Comparison of ENCODE assay signal across 19 cellular contexts in genomic region chr9:99115947-99116543, GRCh38. TPM values are rescaled to one million over a fixed set of nuclear protein-coding genes. Genes with fewer than 3 reads are reported as not detected.
DNase-seq lines count a peak whose midpoint lies in the region; ATAC-seq, FAIRE-seq and TF ChIP-seq lines count a peak whose summit lies in the region.
"Had no signal": no experiment of that assay in that cellular context is flagged by ENCODE, and none has a peak within 500 bp of the region (broad histone marks: within the 10 kb centered on the region; RNA-seq: fewer than 3 reads in every experiment).

No MANE protein-coding gene starts in this region.

- peaks cover 2% of the 10 kb centered on the region for H4K20me1 ChIP-seq in keratinocyte (ENCODE audit: control insufficient read depth, extremely low read depth, insufficient read depth, low read length)

- no peak for ATAC-seq in CD4-positive, CD25-positive, alpha-beta regulatory T cell (ENCODE audit: low read depth in 2 of 2)
- ATAC-seq in T-helper 17 cell: no peak
- no peak for ATAC-seq in left ventricle myocardium superior
- ATAC-seq: upper lobe of right lung had no signal

- H3K9me1 ChIP-seq in keratinocyte (ENCODE audit: control insufficient read depth, extremely low read depth, insufficient read depth, low read length): no peaks in the 10 kb centered on the region

- H3K4me3 Mint-ChIP-seq in CD4-positive, CD25-positive, alpha-beta regulatory T cell: peak overlapping the region in 3 of 4 donors; percentile 1 to 59 (median 7)
- no peak overlapping the region for H3K4me3 Mint-ChIP-seq in T-helper 17 cell
- H3K4me3 Mint-ChIP-seq: activated naive CD4-positive, alpha-beta T cell treated with anti-CD3 and anti-CD28 coated beads, Interleukin-2, amount 50 U/mL, for 24 hours; activated T-cell treated with anti-CD3 and anti-CD28 coated beads, Interleukin-2, amount 50 U/mL, for 24 hours had no signal

- no peaks in the 10 kb centered on the region for H3K27me3 Mint-ChIP-seq in CD4-positive, CD25-positive, alpha-beta regulatory T cell
- H3K27me3 Mint-ChIP-seq in T-helper 17 cell: no peaks in the 10 kb centered on the region
- H3K27me3 Mint-ChIP-seq: activated naive CD4-positive, alpha-beta T cell treated with anti-CD3 and anti-CD28 coated beads, Interleukin-2, amount 50 U/mL, for 24 hours; activated T-cell treated with anti-CD3 and anti-CD28 coated beads, Interleukin-2, amount 50 U/mL, for 24 hours had no signal

- H3K4me3 ChIP-seq in CD4-positive, CD25-positive, alpha-beta regulatory T cell (ENCODE audit: low read depth, low read length): no peak overlapping the region
- H3K4me3 ChIP-seq in HUES48 (ENCODE audit: low read depth, low read length) (no peak overlapping the region), keratinocyte (ENCODE audit: control insufficient read depth in 2 of 3, extremely low read depth in 1 of 3, insufficient read depth in 2 of 3, low read depth in 1 of 3, low read length in 3 of 3) (no peak overlapping the region), kidney (ENCODE audit: low read length in 2 of 2) (no peak overlapping the region)
- no peak overlapping the region for H3K4me3 ChIP-seq in effector memory CD4-positive, alpha-beta T cell (ENCODE audit: insufficient read depth, low read depth, low read length, poor library complexity, severe bottlenecking)
- H3K4me3 ChIP-seq: sigmoid colon, stomach, upper lobe of right lung had no signal

- H3K79me2 ChIP-seq in keratinocyte (ENCODE audit: control insufficient read depth, insufficient read depth, low read length): peaks cover 83% of the 10 kb centered on the region

- H2AFZ ChIP-seq in keratinocyte (ENCODE audit: control insufficient read depth, low read length): no peak overlapping the region

- peaks cover 87% of the 10 kb centered on the region for H3K4me1 ChIP-seq in CD4-positive, CD25-positive, alpha-beta regulatory T cell (ENCODE audit: control insufficient read depth, insufficient read depth, low read length, poor library complexity, severe bottlenecking)
- peaks cover 48% of the 10 kb centered on the region for H3K4me1 ChIP-seq in HUES48 (ENCODE audit: control insufficient read depth, insufficient read depth, low read length)
- peaks cover 51% of the 10 kb centered on the region for H3K4me1 ChIP-seq in keratinocyte (ENCODE audit: control insufficient read depth, extremely low read depth, insufficient read depth, low read length)
- peaks cover 58% of the 10 kb centered on the region for H3K4me1 ChIP-seq in effector memory CD4-positive, alpha-beta T cell (ENCODE audit: control insufficient read depth, insufficient read depth, low read length, poor library complexity, severe bottlenecking)
- H3K4me1 ChIP-seq in kidney (ENCODE audit: control insufficient read depth in 1 of 2, insufficient read depth in 1 of 2, low read depth in 1 of 2, low read length in 2 of 2): peaks cover 3 to 12% of the 10 kb centered on the region in 2 donors

- DNase-seq in CD4-positive, CD25-positive, alpha-beta regulatory T cell: no peak
- DNase-seq in T-helper 17 cell (no peak), keratinocyte (ENCODE audit: low read depth, low spot score) (no peak), left ventricle myocardium superior (no peak), kidney (no peak), SIG-M5 treated with dmso at 0.1 percent for 504 hours (lab: John Stamatoyannopoulos, UW; ENCODE audit: unreplicated experiment) (no peak)
- DNase-seq in effector memory CD4-positive, alpha-beta T cell: no peak
- DNase-seq: activated CD4-positive, alpha-beta T cell treated with anti-CD3 and anti-CD28 coated beads, Interleukin-2, amount 50 U/mL, for 4 hours; activated T-cell treated with anti-CD3 and anti-CD28 coated beads, Interleukin-2, amount 50 U/mL, for 24 hours; brain microvascular endothelial cell; dermis blood vessel endothelial cell; hippocampal formation; NCI-H187; sigmoid colon; stimulated activated CD4-positive, alpha-beta T cell treated with anti-CD3 and anti-CD28 coated beads, Interleukin-1b, Interleukin-23, amount 100 ng/mL, for 48 hours; stomach; upper lobe of right lung had no signal

- no peak for TF ChIP-seq CTCF in keratinocyte (optimal IDR thresholded peaks at IDR 0.05 in 1 of 3, IDR thresholded peaks at IDR 0.05 in 1 of 3, conservative IDR thresholded peaks at IDR 0.05 in 1 of 3; ENCODE audit: extremely low read depth in 1 of 3, insufficient read depth in 2 of 3, low read length in 3 of 3)
- TF ChIP-seq CTCF in kidney (IDR thresholded peaks at IDR 0.05; ENCODE audit: borderline replicate concordance, extremely low read depth, insufficient read depth): no peak

- H3K9me3 Mint-ChIP-seq in CD4-positive, CD25-positive, alpha-beta regulatory T cell: no peaks in the 10 kb centered on the region
- H3K9me3 Mint-ChIP-seq: activated naive CD4-positive, alpha-beta T cell treated with anti-CD3 and anti-CD28 coated beads, Interleukin-2, amount 50 U/mL, for 24 hours; activated T-cell treated with anti-CD3 and anti-CD28 coated beads, Interleukin-2, amount 50 U/mL, for 24 hours had no signal

- H3K27ac Mint-ChIP-seq in CD4-positive, CD25-positive, alpha-beta regulatory T cell: peak overlapping the region; percentile 16 to 70 (median 47)
- peak overlapping the region; percentile 53 for H3K27ac Mint-ChIP-seq in T-helper 17 cell
- H3K27ac Mint-ChIP-seq: activated T-cell treated with anti-CD3 and anti-CD28 coated beads, Interleukin-2, amount 50 U/mL, for 24 hours had no signal

- dilution Hi-C loops in keratinocyte (cut with MboI; ENCODE audit: extremely low pct_ligation_motif_present, low sequenced_read_pairs): no loop called here

- H3K36me3 ChIP-seq in CD4-positive, CD25-positive, alpha-beta regulatory T cell (ENCODE audit: control insufficient read depth, insufficient read depth, low read length): no peaks in the 10 kb centered on the region
- H3K36me3 ChIP-seq in HUES48 (ENCODE audit: control insufficient read depth, insufficient read depth, low read length): no peaks in the 10 kb centered on the region
- peaks cover 0 to 2% of the 10 kb centered on the region in 2 experiments for H3K36me3 ChIP-seq in keratinocyte (ENCODE audit: control insufficient read depth in 2 of 2, extremely low read depth in 1 of 2, insufficient read depth in 2 of 2, low read length in 2 of 2)
- H3K36me3 ChIP-seq in effector memory CD4-positive, alpha-beta T cell (ENCODE audit: control insufficient read depth, insufficient read depth, low read length): no peaks in the 10 kb centered on the region
- no peaks in the 10 kb centered on the region for H3K36me3 ChIP-seq in kidney (ENCODE audit: control insufficient read depth in 1 of 2, insufficient read depth in 2 of 2, low read length in 2 of 2)
- H3K36me3 ChIP-seq: brain microvascular endothelial cell, sigmoid colon, stomach, upper lobe of right lung had no signal

- peak overlapping the region; percentile 25 for H3K27ac ChIP-seq in CD4-positive, CD25-positive, alpha-beta regulatory T cell (ENCODE audit: insufficient read depth, low read length, poor library complexity, severe bottlenecking)
- peak overlapping the region; percentile 22 for H3K27ac ChIP-seq in HUES48 (ENCODE audit: low read depth, low read length)
- H3K27ac ChIP-seq in keratinocyte (ENCODE audit: control insufficient read depth, insufficient read depth, low read length): peak overlapping the region; percentile 47
- no peak overlapping the region for H3K27ac ChIP-seq in effector memory CD4-positive, alpha-beta T cell (ENCODE audit: insufficient read depth, low read length, poor library complexity, severe bottlenecking)
- H3K27ac ChIP-seq in kidney (ENCODE audit: low read depth in 2 of 2, low read length in 2 of 2): no peak overlapping the region
- H3K27ac ChIP-seq: brain microvascular endothelial cell, stomach, upper lobe of right lung had no signal

- peaks cover 7% of the 10 kb centered on the region for H3K36me3 Mint-ChIP-seq in CD4-positive, CD25-positive, alpha-beta regulatory T cell
- H3K36me3 Mint-ChIP-seq in T-helper 17 cell (ENCODE audit: low read depth): peaks cover 3% of the 10 kb centered on the region

- no peak overlapping the region for H3K9ac ChIP-seq in HUES48 (ENCODE audit: low read depth, low read length)
- H3K9ac ChIP-seq in keratinocyte (ENCODE audit: control insufficient read depth, extremely low read depth, insufficient read depth, low read length): no peak overlapping the region
- no peak overlapping the region for H3K9ac ChIP-seq in kidney (ENCODE audit: low read length in 2 of 2)

- H3K27me3 ChIP-seq in CD4-positive, CD25-positive, alpha-beta regulatory T cell (ENCODE audit: control insufficient read depth, insufficient read depth, low read length): no peaks in the 10 kb centered on the region
- H3K27me3 ChIP-seq in HUES48 (ENCODE audit: control insufficient read depth, insufficient read depth, low read length) (no peaks in the 10 kb centered on the region), keratinocyte (ENCODE audit: control insufficient read depth, extremely low read depth, insufficient read depth, low read length) (no peaks in the 10 kb centered on the region)
- H3K27me3 ChIP-seq in effector memory CD4-positive, alpha-beta T cell (replicated peaks; ENCODE audit: control insufficient read depth, insufficient read depth, low read length, poor library complexity, severe bottlenecking): no peaks in the 10 kb centered on the region
- H3K27me3 ChIP-seq: brain microvascular endothelial cell, sigmoid colon, stomach, upper lobe of right lung had no signal

- intact Hi-C loops in left ventricle myocardium superior (cut with micrococcal nuclease): no loop called here
- intact Hi-C loops in kidney (cut with DNase I): no loop called here

- no peaks in the 10 kb centered on the region for H3K9me3 ChIP-seq in CD4-positive, CD25-positive, alpha-beta regulatory T cell (ENCODE audit: control insufficient read depth in 2 of 2, low read length in 2 of 2)
- H3K9me3 ChIP-seq in HUES48 (ENCODE audit: control insufficient read depth, insufficient read depth, low read length) (no peaks in the 10 kb centered on the region), T-helper 17 cell (ENCODE audit: control insufficient read depth, low read length, poor library complexity, severe bottlenecking) (no peaks in the 10 kb centered on the region), keratinocyte (ENCODE audit: control insufficient read depth, low read depth, low read length) (no peaks in the 10 kb centered on the region), kidney (ENCODE audit: control insufficient read depth in 1 of 2, low read length in 2 of 2) (no peaks in the 10 kb centered on the region)
- no peaks in the 10 kb centered on the region for H3K9me3 ChIP-seq in effector memory CD4-positive, alpha-beta T cell (ENCODE audit: control insufficient read depth, low read length)
- H3K9me3 ChIP-seq: sigmoid colon, stomach, upper lobe of right lung had no signal

- FAIRE-seq in keratinocyte (lab: Jason Lieb, UNC): peak; percentile 59
- FAIRE-seq in kidney (lab: Jason Lieb, UNC): no peak

- H3K4me1 Mint-ChIP-seq in CD4-positive, CD25-positive, alpha-beta regulatory T cell: peaks cover 37 to 93% (median 73%) of the 10 kb centered on the region in 4 donors
- peaks cover 71% of the 10 kb centered on the region for H3K4me1 Mint-ChIP-seq in T-helper 17 cell

- H3K4me2 ChIP-seq in keratinocyte (ENCODE audit: control insufficient read depth, extremely low read depth, insufficient read depth, low read depth, low read length): peak overlapping the region; percentile 52

RNA-seq across cellular contexts. Expression of gene TGFBR1, which starts 11.1 kb away (rescaled TPM):
- 24.9 TPM for total RNA-seq in CD4-positive, CD25-positive, alpha-beta regulatory T cell
- polyA plus RNA-seq in CD4-positive, CD25-positive, alpha-beta regulatory T cell: 10 to 100 TPM; 18.0 to 27.0 (median 18.9) TPM
- 10 to 100 TPM; 23.5 to 29.1 TPM for total RNA-seq in T-helper 17 cell
- polyA plus RNA-seq in keratinocyte: 41.6 to 55.0 TPM (median 49.7 TPM) in 3 replicates
- 21.0 TPM for polyA plus RNA-seq in keratinocyte (2011; ENCODE audit: low read depth)
- polyA plus RNA-seq in keratinocyte (2011; cell fraction: cytosol; rRNA removed): 20.7 and 45.7 TPM in 2 replicates
- polyA plus RNA-seq in keratinocyte (2011; cell fraction: nucleus; rRNA removed): 57.9 and 67.1 TPM in 2 replicates
- polyA plus RNA-seq in keratinocyte (2012; ENCODE audit: low replicate concordance): 18.8 and 28.4 TPM in 2 replicates
- polyA minus RNA-seq in keratinocyte: 135 to 193 TPM (median 184 TPM) in 3 replicates
- 57.6 TPM for polyA minus RNA-seq in keratinocyte (2011; cell fraction: cytosol; rRNA and poly(A)+ RNA removed)
- polyA minus RNA-seq in keratinocyte (2011; cell fraction: nucleus; rRNA and poly(A)+ RNA removed): 74.4 and 239 TPM in 2 replicates
- 12.3 TPM for total RNA-seq in left ventricle myocardium superior
- 50.8 TPM for total RNA-seq in kidney
- 7.9 TPM for polyA plus RNA-seq in kidney (ENCODE audit: insufficient read depth, low read depth, low replicate concordance)

Comparison
In these comparisons a context has a peak if more than half of its experiments do, and no peak if none do; other contexts are left out.
1. H3K27ac ChIP-seq: peak in CD4-positive, CD25-positive, alpha-beta regulatory T cell (single experiment), HUES48 (single experiment) and keratinocyte (single experiment); none in effector memory CD4-positive, alpha-beta T cell (single experiment) and kidney (0 of 2).